Comparison of ENCODE assay signal across 8 cellular contexts in genomic region chr20:62922451-62922921, GRCh38. TPM values are rescaled to one million over a fixed set of nuclear protein-coding genes. Genes with fewer than 3 reads are reported as not detected.
DNase-seq lines count a peak whose midpoint lies in the region; ATAC-seq, FAIRE-seq and TF ChIP-seq lines count a peak whose summit lies in the region.

No MANE protein-coding gene starts in this region.

- no peaks in the 10 kb centered on the region for H3K27me3 ChIP-seq in fibroblast of lung (ENCODE audit: control insufficient read depth, insufficient read depth, low read length)

- H3K4me3 Mint-ChIP-seq in IgD-negative memory B cell: peak overlapping the region; percentile 72 to 93 (median 88)
- peak overlapping the region; percentile 76 for H3K4me3 Mint-ChIP-seq in activated CD8-positive, alpha-beta T cell treated with anti-CD3 and anti-CD28 coated beads, Interleukin-2, amount 10 ng/mL, durations not matched to agents 7 days and 5 days

- ATAC-seq in activated CD8-positive, alpha-beta T cell treated with anti-CD3 and anti-CD28 coated beads, Interleukin-2, amount 10 ng/mL, durations not matched to agents 7 days and 5 days: no peak
- ATAC-seq in GM18520 (IDR thresholded peaks at IDR 0.05; ENCODE audit: unreplicated experiment): no peak

- H4K20me1 ChIP-seq in fibroblast of lung (ENCODE audit: control insufficient read depth, extremely low read depth, insufficient read depth, low read length): peaks cover 9% of the 10 kb centered on the region

- TF ChIP-seq POLR2A in H54 (IDR thresholded peaks at IDR 0.05; ENCODE audit: low read depth, low read length): no peak

- no peak for TF ChIP-seq CTCF in fibroblast of lung (conservative IDR thresholded peaks at IDR 0.05 in 1 of 2, IDR thresholded peaks at IDR 0.05 in 1 of 2; ENCODE audit: low read depth in 1 of 2, low read length in 2 of 2)

- POLR2A ChIA-PET in activated CD8-positive, alpha-beta T cell treated with anti-CD3 and anti-CD28 coated beads, Interleukin-2, amount 10 ng/mL, durations not matched to agents 7 days and 5 days (lab: Charles Lee): interaction anchor here (0.6 to 7.2 kb wide), 2 partner anchors 14 to 40 kb away, joined by 4 to 82 read pairs; partner anchors contain the start of gene GID8

- H3K4me1 Mint-ChIP-seq in IgD-negative memory B cell: peaks cover 55 to 66% (median 63%) of the 10 kb centered on the region in 3 donors
- H3K4me1 Mint-ChIP-seq in activated CD8-positive, alpha-beta T cell treated with anti-CD3 and anti-CD28 coated beads, Interleukin-2, amount 10 ng/mL, durations not matched to agents 7 days and 5 days (ENCODE audit: low read depth): peaks cover 78% of the 10 kb centered on the region

- H3K79me2 ChIP-seq in fibroblast of lung (ENCODE audit: control insufficient read depth, insufficient read depth, low read length): peaks cover 96% of the 10 kb centered on the region

- no peak for FAIRE-seq in H54 (lab: Jason Lieb, UNC)

- peak overlapping the region; percentile 35 to 63 (median 62) for H3K27ac Mint-ChIP-seq in IgD-negative memory B cell
- H3K27ac Mint-ChIP-seq in activated CD8-positive, alpha-beta T cell treated with anti-CD3 and anti-CD28 coated beads, Interleukin-2, amount 10 ng/mL, durations not matched to agents 7 days and 5 days: peak overlapping the region; percentile 89

- peak; percentile 75 for DNase-seq in activated CD8-positive, alpha-beta T cell treated with anti-CD3 and anti-CD28 coated beads, Interleukin-2, amount 10 ng/mL, durations not matched to agents 7 days and 5 days
- no peak for DNase-seq in fibroblast of lung (ENCODE audit: low read depth in 2 of 2)
- DNase-seq in stimulated activated CD4-positive, alpha-beta T cell treated with anti-CD3 and anti-CD28 coated beads, Interleukin-4, amount 100 ng/mL, for 24 hours: peak; percentile 54
- DNase-seq in H54 (ENCODE audit: insufficient read length, low spot score): no peak
- DNase-seq in cortex of kidney (lab: John Stamatoyannopoulos, UW): no peak
- DNase-seq in NCI-H345 (lab: John Stamatoyannopoulos, UW): no peak

- CTCF ChIA-PET in activated CD8-positive, alpha-beta T cell treated with anti-CD3 and anti-CD28 coated beads, Interleukin-2, amount 10 ng/mL, durations not matched to agents 7 days and 5 days (lab: Charles Lee): interaction anchor here (9.2 to 13.5 kb wide), 3 partner anchors 14 to 22 kb away, joined by 100 to 182 read pairs (median 105); partner anchors contain the start of gene GID8

- no peaks in the 10 kb centered on the region for H3K36me3 ChIP-seq in fibroblast of lung (ENCODE audit: control insufficient read depth, insufficient read depth, low read length)

- H3K4me2 ChIP-seq in fibroblast of lung (ENCODE audit: extremely low read depth, insufficient read depth, low read length): no peak overlapping the region

- H3K9me3 ChIP-seq in fibroblast of lung (ENCODE audit: control insufficient read depth, insufficient read depth, low read depth, low read length): no peaks in the 10 kb centered on the region

- H3K4me1 ChIP-seq in fibroblast of lung (ENCODE audit: control insufficient read depth, extremely low read depth, insufficient read depth, low read length): peaks cover 15% of the 10 kb centered on the region

- peak overlapping the region; percentile 44 for H3K27ac ChIP-seq in fibroblast of lung (ENCODE audit: insufficient read depth, low read length)

- H2AFZ ChIP-seq in fibroblast of lung (ENCODE audit: low read length): no peak overlapping the region

- no peaks in the 10 kb centered on the region for H3K36me3 Mint-ChIP-seq in IgD-negative memory B cell
- peaks cover 35% of the 10 kb centered on the region for H3K36me3 Mint-ChIP-seq in activated CD8-positive, alpha-beta T cell treated with anti-CD3 and anti-CD28 coated beads, Interleukin-2, amount 10 ng/mL, durations not matched to agents 7 days and 5 days (ENCODE audit: low read depth)

- H3K9me3 Mint-ChIP-seq in IgD-negative memory B cell: no peaks in the 10 kb centered on the region
- no peaks in the 10 kb centered on the region for H3K9me3 Mint-ChIP-seq in activated CD8-positive, alpha-beta T cell treated with anti-CD3 and anti-CD28 coated beads, Interleukin-2, amount 10 ng/mL, durations not matched to agents 7 days and 5 days (ENCODE audit: insufficient read depth)

- no peak overlapping the region for H3K9ac ChIP-seq in fibroblast of lung (ENCODE audit: insufficient read depth, low read length)

- H3K27me3 Mint-ChIP-seq in IgD-negative memory B cell: no peaks in the 10 kb centered on the region
- no peaks in the 10 kb centered on the region for H3K27me3 Mint-ChIP-seq in activated CD8-positive, alpha-beta T cell treated with anti-CD3 and anti-CD28 coated beads, Interleukin-2, amount 10 ng/mL, durations not matched to agents 7 days and 5 days (ENCODE audit: low read depth)

- H3K4me3 ChIP-seq in fibroblast of lung (replicated peaks in 1 of 4; ENCODE audit: control extremely low read depth in 1 of 4, insufficient read depth in 1 of 4, low read depth in 3 of 4, low read length in 4 of 4): no peak overlapping the region

RNA-seq across cellular contexts. Expression of gene DIDO1, which starts 3.8 kb away (rescaled TPM):
- polyA plus RNA-seq in IgD-negative memory B cell: 42.8 TPM
- 10 to 100 TPM; 69.6 to 74.0 TPM for total RNA-seq in activated CD8-positive, alpha-beta T cell treated with anti-CD3 and anti-CD28 coated beads, Interleukin-2, amount 10 ng/mL, durations not matched to agents 7 days and 5 days
- total RNA-seq in fibroblast of lung: 27.7 and 33.2 TPM in 2 replicates
- 25.9 and 28.8 TPM in 2 replicates for polyA plus RNA-seq in fibroblast of lung
- 23.1 and 23.5 TPM in 2 replicates for polyA plus RNA-seq in fibroblast of lung (2012)
- 24.0 and 26.3 TPM in 2 replicates for polyA minus RNA-seq in fibroblast of lung (ENCODE audit: low replicate concordance)

RNA-seq across cellular contexts. Expression of gene GID8, which starts 15.5 kb away (rescaled TPM):
- polyA plus RNA-seq in IgD-negative memory B cell (12.1 TPM), fibroblast of lung (23.0 and 25.5 TPM in 2 replicates)
- total RNA-seq in activated CD8-positive, alpha-beta T cell treated with anti-CD3 and anti-CD28 coated beads, Interleukin-2, amount 10 ng/mL, durations not matched to agents 7 days and 5 days: 10 to 100 TPM; 37.3 to 39.7 TPM
- total RNA-seq in fibroblast of lung: 33.9 and 38.8 TPM in 2 replicates
- polyA plus RNA-seq in fibroblast of lung (2012): 19.7 and 21.3 TPM in 2 replicates
- polyA minus RNA-seq in fibroblast of lung (ENCODE audit: low replicate concordance): 20.3 and 26.3 TPM in 2 replicates

RNA-seq across cellular contexts. Expression of gene SLC17A9, which starts 30.0 kb away (rescaled TPM):
- polyA plus RNA-seq in IgD-negative memory B cell: 4.1 TPM
- total RNA-seq in activated CD8-positive, alpha-beta T cell treated with anti-CD3 and anti-CD28 coated beads, Interleukin-2, amount 10 ng/mL, durations not matched to agents 7 days and 5 days: 10 to 100 TPM; 57.8 to 69.7 TPM
- 3.3 and 6.4 TPM in 2 replicates for total RNA-seq in fibroblast of lung
- 3.4 and 6.8 TPM in 2 replicates for polyA plus RNA-seq in fibroblast of lung
- 6.3 and 9.8 TPM in 2 replicates for polyA plus RNA-seq in fibroblast of lung (2012)
- 4.1 and 7.8 TPM in 2 replicates for polyA minus RNA-seq in fibroblast of lung (ENCODE audit: low replicate concordance)

Comparison
In these comparisons a context has a peak if more than half of its experiments do, and no peak if none do; other contexts are left out.
1. DNase-seq: peak in activated CD8-positive, alpha-beta T cell treated with anti-CD3 and anti-CD28 coated beads, Interleukin-2, amount 10 ng/mL, durations not matched to agents 7 days and 5 days (single experiment) and stimulated activated CD4-positive, alpha-beta T cell treated with anti-CD3 and anti-CD28 coated beads, Interleukin-4, amount 100 ng/mL, for 24 hours (single experiment); none in fibroblast of lung (0 of 2), H54 (single experiment), cortex of kidney (single experiment) and NCI-H345 (single experiment).